In genomic region chr9:107292811-107293554, GRCh38 we compare ENCODE assay signal across 3 cellular contexts.
TF ChIP-seq lines count a peak whose summit lies in the region.

No MANE protein-coding gene starts in this region.

TF ChIP-seq in HCT116, 20 proteins besides CTCF, POLR2A, EP300 and RAD21 (continues in another document):
- TF ChIP-seq ZNF274 (IDR thresholded peaks at IDR 0.05; ENCODE audit: low read depth, low read length) (no peak), SRF (IDR thresholded peaks at IDR 0.05; ENCODE audit: low read depth) (no peak), TCF7L2 (IDR thresholded peaks at IDR 0.05; ENCODE audit: borderline replicate concordance, extremely low read depth, insufficient read depth, insufficient read length) (no peak), POLR2AphosphoS5 (IDR thresholded peaks at IDR 0.05; ENCODE audit: low read depth, low read length) (no peak), CEBPB (IDR thresholded peaks at IDR 0.05; ENCODE audit: low read depth) (no peak), EZH2phosphoT487 (IDR thresholded peaks at IDR 0.05; ENCODE audit: borderline replicate concordance) (no peak), ATF3 (IDR thresholded peaks at IDR 0.05) (no peak), EZH2 (IDR thresholded peaks at IDR 0.05) (no peak), ZBTB33 (IDR thresholded peaks at IDR 0.05; ENCODE audit: extremely low read depth, insufficient replicate concordance, low read length) (no peak), JUND (IDR thresholded peaks at IDR 0.05) (no peak), SIN3A (IDR thresholded peaks at IDR 0.05; ENCODE audit: low read depth) (no peak), FOSL1 (IDR thresholded peaks at IDR 0.05; ENCODE audit: low read depth) (no peak), ZFX (IDR thresholded peaks at IDR 0.05) (no peak), REST (IDR thresholded peaks at IDR 0.05; ENCODE audit: low read depth) (no peak), YY1 (IDR thresholded peaks at IDR 0.05; ENCODE audit: extremely low read depth, insufficient replicate concordance, low read depth, low read length) (no peak), SP1 (IDR thresholded peaks at IDR 0.05; ENCODE audit: low read depth) (no peak), CBX3 (IDR thresholded peaks at IDR 0.05; ENCODE audit: low read depth) (no peak), ELF1 (IDR thresholded peaks at IDR 0.05; ENCODE audit: borderline replicate concordance, low read depth) (no peak)

TF ChIP-seq in GM12878, 131 proteins besides CTCF, POLR2A, EP300 and RAD21:
- no peak for TF ChIP-seq NBN (IDR thresholded peaks at IDR 0.05)
- no peak for TF ChIP-seq POLR2AphosphoS2 (IDR thresholded peaks at IDR 0.05; ENCODE audit: low read depth, low read length)
- no peak for TF ChIP-seq ZNF274 (IDR thresholded peaks at IDR 0.05; ENCODE audit: insufficient read depth, insufficient read length)
- no peak for TF ChIP-seq SREBF2 (IDR thresholded peaks at IDR 0.05; ENCODE audit: low read length)
- no peak for TF ChIP-seq ZNF384 (IDR thresholded peaks at IDR 0.05; ENCODE audit: borderline replicate concordance, low read depth, low read length)
- TF ChIP-seq SUZ12 (IDR thresholded peaks at IDR 0.05; ENCODE audit: unreplicated experiment) = no peak
- TF ChIP-seq, protein P1, sequence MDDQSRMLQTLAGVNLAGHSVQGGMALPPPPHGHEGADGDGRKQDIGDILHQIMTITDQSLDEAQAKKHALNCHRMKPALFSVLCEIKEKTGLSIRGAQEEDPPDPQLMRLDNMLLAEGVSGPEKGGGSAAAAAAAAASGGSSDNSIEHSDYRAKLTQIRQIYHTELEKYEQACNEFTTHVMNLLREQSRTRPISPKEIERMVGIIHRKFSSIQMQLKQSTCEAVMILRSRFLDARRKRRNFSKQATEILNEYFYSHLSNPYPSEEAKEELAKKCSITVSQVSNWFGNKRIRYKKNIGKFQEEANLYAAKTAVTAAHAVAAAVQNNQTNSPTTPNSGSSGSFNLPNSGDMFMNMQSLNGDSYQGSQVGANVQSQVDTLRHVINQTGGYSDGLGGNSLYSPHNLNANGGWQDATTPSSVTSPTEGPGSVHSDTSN (IDR thresholded peaks at IDR 0.05; ENCODE audit: insufficient replicate concordance, low read depth, low read length) = no peak
- TF ChIP-seq SMARCA5 (IDR thresholded peaks at IDR 0.05) = no peak
- TF ChIP-seq SIN3A (IDR thresholded peaks at IDR 0.05; ENCODE audit: low read depth, low read length) = no peak
- no peak for TF ChIP-seq ETV6 (conservative IDR thresholded peaks at IDR 0.05 in 1 of 2, IDR thresholded peaks at IDR 0.05 in 1 of 2; ENCODE audit: borderline replicate concordance in 1 of 2, low read depth in 1 of 2)
- TF ChIP-seq MXI1 (IDR thresholded peaks at IDR 0.05; ENCODE audit: low read depth, low read length) = no peak
- no peak for TF ChIP-seq RFX5 (IDR thresholded peaks at IDR 0.05; ENCODE audit: low read depth, low read length)
- no peak for TF ChIP-seq TCF3 (IDR thresholded peaks at IDR 0.05; ENCODE audit: borderline replicate concordance, insufficient read depth, low read depth, low read length)
- TF ChIP-seq ZBED1 (IDR thresholded peaks at IDR 0.05; ENCODE audit: borderline replicate concordance) = no peak
- TF ChIP-seq FOXK2 (IDR thresholded peaks at IDR 0.05) = no peak
- TF ChIP-seq ZSCAN29 (IDR thresholded peaks at IDR 0.05) = no peak

TF ChIP-seq in SK-N-SH, 30 proteins besides CTCF, POLR2A, EP300 and RAD21:
- TF ChIP-seq FOSL2 (IDR thresholded peaks at IDR 0.05; ENCODE audit: borderline replicate concordance, low read depth) (no peak), NRF1 (IDR thresholded peaks at IDR 0.05; ENCODE audit: low read depth, low read length) (no peak), USF2 (IDR thresholded peaks at IDR 0.05; ENCODE audit: borderline replicate concordance, low read depth, low read length) (no peak), POLR2AphosphoS5 (IDR thresholded peaks at IDR 0.05; ENCODE audit: low read depth, low read length) (no peak), MAX (IDR thresholded peaks at IDR 0.05; ENCODE audit: low read depth) (no peak), EZH2phosphoT487 (IDR thresholded peaks at IDR 0.05; ENCODE audit: borderline replicate concordance, low read depth) (no peak), GATA2 (CRISPR knock-in tag; IDR thresholded peaks at IDR 0.05) (no peak), YY1 (IDR thresholded peaks at IDR 0.05; ENCODE audit: low read depth) (no peak), TEAD4 (IDR thresholded peaks at IDR 0.05; ENCODE audit: borderline replicate concordance, insufficient read depth) (no peak)
